Comparison of ENCODE assay signal across 8 cellular contexts in genomic region chr3:12984023-12984823, GRCh38.
DNase-seq lines count a peak whose midpoint lies in the region; ATAC-seq and TF ChIP-seq lines count a peak whose summit lies in the region.

No MANE protein-coding gene starts in this region.

- no peak overlapping the region for H3K4me3 Mint-ChIP-seq in activated CD4-positive, alpha-beta T cell treated with anti-CD3 and anti-CD28 coated beads for 36 hours

- H3K27ac Mint-ChIP-seq in activated CD4-positive, alpha-beta T cell treated with anti-CD3 and anti-CD28 coated beads for 36 hours, result peak overlapping the region; percentile 57

- no peaks in the 10 kb centered on the region for H3K27me3 Mint-ChIP-seq in activated CD4-positive, alpha-beta T cell treated with anti-CD3 and anti-CD28 coated beads for 36 hours

- intact Hi-C loops in activated CD4-positive, alpha-beta T cell treated with anti-CD3 and anti-CD28 coated beads for 36 hours (cut with DNase I, micrococcal nuclease), result loop anchor here (1.0 to 5.0 kb wide), 4 partner anchors 35 to 116 kb away; no protein-coding TSS in a partner anchor
- intact Hi-C loops in lower lobe of right lung (cut with DNase I), result no loop called here

- peaks cover 3% of the 10 kb centered on the region for H3K4me1 ChIP-seq in lower lobe of right lung

- H3K4me3 ChIP-seq in choroid plexus epithelial cell (ENCODE audit: low read depth, low read length) (no peak overlapping the region), lower lobe of right lung (no peak overlapping the region)

- CTCF ChIA-PET in activated CD4-positive, alpha-beta T cell treated with anti-CD3 and anti-CD28 coated beads for 36 hours (lab: Charles Lee), result interaction anchor here (0.6 to 5.3 kb wide), 16 partner anchors 8 to 442 kb away, joined by 3 to 28 read pairs (median 4); no protein-coding TSS in a partner anchor

- peaks cover 3% of the 10 kb centered on the region for H3K36me3 ChIP-seq in lower lobe of right lung

- H3K9me3 Mint-ChIP-seq in activated CD4-positive, alpha-beta T cell treated with anti-CD3 and anti-CD28 coated beads for 36 hours (ENCODE audit: low read depth), result no peaks in the 10 kb centered on the region

- H3K4me1 Mint-ChIP-seq in activated CD4-positive, alpha-beta T cell treated with anti-CD3 and anti-CD28 coated beads for 36 hours, result peaks cover 30% of the 10 kb centered on the region

- no peak overlapping the region for H3K27ac ChIP-seq in lower lobe of right lung

- H3K27me3 ChIP-seq in lower lobe of right lung (ENCODE audit: low read depth), result no peaks in the 10 kb centered on the region

- peaks cover 6% of the 10 kb centered on the region for H3K36me3 Mint-ChIP-seq in activated CD4-positive, alpha-beta T cell treated with anti-CD3 and anti-CD28 coated beads for 36 hours (ENCODE audit: low read depth)

- ATAC-seq in GM19328 (IDR thresholded peaks at IDR 0.05; ENCODE audit: unreplicated experiment) (peak; percentile 53), lower lobe of right lung (peak; percentile 81 to 85), HG03460 (IDR thresholded peaks at IDR 0.05; ENCODE audit: unreplicated experiment) (no peak)
- peak; percentile 90 for ATAC-seq in activated CD4-positive, alpha-beta T cell treated with anti-CD3 and anti-CD28 coated beads for 36 hours

- no peaks in the 10 kb centered on the region for H3K9me3 ChIP-seq in lower lobe of right lung

- TF ChIP-seq CTCF in choroid plexus epithelial cell (conservative IDR thresholded peaks at IDR 0.05; ENCODE audit: low read depth, low read length) (peak; percentile 96), lower lobe of right lung (IDR thresholded peaks at IDR 0.05) (peak; percentile 75)

- DNase-seq in CD1c-positive myeloid dendritic cell (ENCODE audit: extremely low spot score) (peak; percentile 70), NCI-H1092 (lab: John Stamatoyannopoulos, UW) (peak; percentile 45), choroid plexus epithelial cell (ENCODE audit: low read depth) (peak; percentile 86), lower lobe of right lung (no peak)
- DNase-seq in activated CD4-positive, alpha-beta T cell treated with anti-CD3 and anti-CD28 coated beads for 36 hours, result peak; percentile 78
- DNase-seq in stimulated activated CD8-positive, alpha-beta memory T cell treated with anti-CD3 and anti-CD28 coated beads, Interleukin-15, amount 100 ng/mL, for 1 hour (ENCODE audit: low read depth), result peak; percentile 25

- POLR2A ChIA-PET in activated CD4-positive, alpha-beta T cell treated with anti-CD3 and anti-CD28 coated beads for 36 hours (lab: Charles Lee), result no interaction called here
